Comparison of ENCODE assay signal across 16 cellular contexts in genomic region chr15:98760112-98760826, GRCh38.
DNase-seq lines count a peak whose midpoint lies in the region; ATAC-seq and TF ChIP-seq lines count a peak whose summit lies in the region.
"Had no signal": no experiment of that assay in that cellular context is flagged by ENCODE, and none has a peak within 500 bp of the region (broad histone marks: within the 10 kb centered on the region; RNA-seq: fewer than 3 reads in every experiment).

No MANE protein-coding gene starts in this region.

- intact Hi-C loops in heart left ventricle (cut with DNase I) = loop anchor here in 1 of 10 donors (5.0 kb wide), 1 partner anchor 33 kb away; no protein-coding TSS in a partner anchor
- intact Hi-C loops in stomach (cut with DNase I; ENCODE audit: low total_unique reads) = no loop called here
- intact Hi-C loops in A673 (cut with micrococcal nuclease; ENCODE audit: unreplicated experiment) = no loop called here

- TF ChIP-seq CTCF in heart left ventricle (IDR thresholded peaks at IDR 0.05) (no peak), stomach (IDR thresholded peaks at IDR 0.05) (no peak), A673 (conservative IDR thresholded peaks at IDR 0.05; ENCODE audit: low read depth, low read length) (no peak)

- POLR2A ChIA-PET in A673 (lab: Charles Lee; ENCODE audit: low non-redundant PET) = no interaction called here

- CTCF ChIA-PET in A673 (lab: Charles Lee) = no interaction called here

- H3K27me3 ChIP-seq in heart left ventricle = no peaks in the 10 kb centered on the region
- no peaks in the 10 kb centered on the region for H3K27me3 ChIP-seq in stomach
- no peaks in the 10 kb centered on the region for H3K27me3 ChIP-seq in A673 (replicated peaks; ENCODE audit: insufficient read depth, low read depth, low read length, poor library complexity)
- H3K27me3 ChIP-seq: BLaER1, vagina had no signal

- H3K4me3 ChIP-seq in heart left ventricle (no peak overlapping the region), stomach (no peak overlapping the region), A673 (ENCODE audit: low read depth, low read length, poor library complexity, severe bottlenecking) (no peak overlapping the region)
- H3K4me3 ChIP-seq: BLaER1, vagina had no signal

- no peak for TF ChIP-seq EP300 in stomach (IDR thresholded peaks at IDR 0.05)

- no TSS peak for BruUV-seq in A673 (replicated peaks; lab: Mats Ljungman, UMichigan)

- DNase-seq in NCI-H1092 (lab: John Stamatoyannopoulos, UW) (peak; percentile 1), NCI-H446 treated with DMSO at 0.1 percent for 48 hours (lab: John Stamatoyannopoulos, UW) (peak; percentile 9), heart left ventricle (peak in 4 of 5 donors; percentile 39 to 77 (median 58)), stomach (peak; percentile 72), RKO (ENCODE audit: low spot score) (no peak), A673 (ENCODE audit: low spot score) (no peak)
- no peak for DNase-seq in activated CD8-positive, alpha-beta memory T cell treated with anti-CD3 and anti-CD28 coated beads, Interleukin-2, amount 50 U/mL, for 4 hours
- DNase-seq: activated CD4-positive, CD25-positive, alpha-beta regulatory T cell; activated naive CD4-positive, alpha-beta T cell treated with anti-CD3 and anti-CD28 coated beads, Interleukin-2, amount 10 ng/mL, durations not matched to agents 7 days and 5 days; DMS53; effector memory CD8-positive, alpha-beta T cell; foreskin melanocyte; GOT3; NCI-H69 had no signal

- WGBS in heart left ventricle, 4 donors = 49 to 66% (median 56%) methylated on average over 9 of the region's 9 CpGs
- 29 to 56% (median 33%) methylated on average over 9 of the region's 9 CpGs for WGBS in stomach, 5 donors

- H3K36me3 ChIP-seq in heart left ventricle (no peaks in the 10 kb centered on the region), stomach (no peaks in the 10 kb centered on the region), A673 (ENCODE audit: insufficient read depth, low read length, poor library complexity, severe bottlenecking) (no peaks in the 10 kb centered on the region)
- H3K36me3 ChIP-seq: vagina had no signal

- H3K27ac ChIP-seq in heart left ventricle = peak overlapping the region in 1 of 12 donors; percentile 16
- peak overlapping the region; percentile 8 to 86 (median 28) for H3K27ac ChIP-seq in stomach
- no peak overlapping the region for H3K27ac ChIP-seq in A673 (ENCODE audit: low read depth, low read length, poor library complexity, severe bottlenecking)
- H3K27ac ChIP-seq: BLaER1, vagina had no signal

- ATAC-seq in heart left ventricle = peak; percentile 68 to 81 (median 78)
- ATAC-seq: effector memory CD8-positive, alpha-beta T cell had no signal

- H3K9me3 ChIP-seq in heart left ventricle = no peaks in the 10 kb centered on the region
- no peaks in the 10 kb centered on the region for H3K9me3 ChIP-seq in stomach
- no peaks in the 10 kb centered on the region for H3K9me3 ChIP-seq in A673 (ENCODE audit: low read depth, low read length, poor library complexity, severe bottlenecking)
- H3K9me3 ChIP-seq: BLaER1, vagina had no signal

- no peak for TF ChIP-seq POLR2A in heart left ventricle (IDR thresholded peaks at IDR 0.05)
- no peak for TF ChIP-seq POLR2A in stomach (IDR thresholded peaks at IDR 0.05)

- peaks cover 0 to 62% (median 30%) of the 10 kb centered on the region in 12 donors for H3K4me1 ChIP-seq in heart left ventricle
- peaks cover 19 to 58% (median 45%) of the 10 kb centered on the region in 4 donors for H3K4me1 ChIP-seq in stomach
- H3K4me1 ChIP-seq in A673 (ENCODE audit: insufficient read depth, low read length, poor library complexity, severe bottlenecking) = peaks cover 16% of the 10 kb centered on the region

Comparison
In these comparisons a context has a peak if more than half of its experiments do, and no peak if none do; other contexts are left out.
1. DNase-seq: peak in NCI-H1092 (single experiment), NCI-H446 treated with DMSO at 0.1 percent for 48 hours (single experiment), heart left ventricle (4 of 5) and stomach (single experiment); none in RKO (single experiment), A673 (single experiment) and activated CD8-positive, alpha-beta memory T cell treated with anti-CD3 and anti-CD28 coated beads, Interleukin-2, amount 50 U/mL, for 4 hours (single experiment).